ENCODE assay signal across 8 cellular contexts in the genomic region with DNA sequence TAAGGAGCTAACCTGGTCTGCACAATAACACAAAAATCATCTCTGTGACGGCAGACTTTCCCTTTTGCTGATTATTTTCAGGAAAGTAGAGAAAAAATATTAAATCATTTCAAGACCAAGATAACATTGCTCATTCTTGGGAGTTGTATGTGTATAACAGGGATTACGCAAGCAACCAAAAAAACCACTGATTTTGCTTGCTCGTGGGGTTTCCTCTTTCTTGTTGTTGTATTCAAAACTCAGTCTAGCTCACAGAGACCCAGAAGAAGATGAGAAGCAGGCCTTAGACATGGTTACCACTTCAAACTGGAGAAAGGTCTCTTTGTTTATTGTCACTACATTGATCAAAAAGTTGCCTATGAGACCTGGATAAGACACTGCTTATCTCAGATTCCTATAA. TPM values are rescaled to one million over a fixed set of nuclear protein-coding genes. Genes with fewer than 3 reads are reported as not detected.
DNase-seq lines count a peak whose midpoint lies in the region; ATAC-seq and TF ChIP-seq lines count a peak whose summit lies in the region.

No MANE protein-coding gene starts in this region.

- TF ChIP-seq CTCF in neural progenitor cell (IDR thresholded peaks at IDR 0.05), result no peak

- H3K9ac ChIP-seq in neural progenitor cell, result no peak overlapping the region

- H3K4me3 ChIP-seq in neural progenitor cell, result no peak overlapping the region

- ATAC-seq in GM18907 (IDR thresholded peaks at IDR 0.05; ENCODE audit: unreplicated experiment) (peak; percentile 34), HG03460 (IDR thresholded peaks at IDR 0.05; ENCODE audit: unreplicated experiment) (peak; percentile 26), sciatic nerve (peak; percentile 25), GM18502 (IDR thresholded peaks at IDR 0.05; ENCODE audit: poor library complexity, unreplicated experiment) (no peak)
- ATAC-seq in activated naive CD8-positive, alpha-beta T cell treated with anti-CD3 and anti-CD28 coated beads, Interleukin-2, amount 50 U/mL, for 24 hours, result peak; percentile 38

- no peak for DNase-seq in activated naive CD8-positive, alpha-beta T cell treated with anti-CD3 and anti-CD28 coated beads, Interleukin-2, amount 50 U/mL, for 24 hours
- DNase-seq in sciatic nerve (ENCODE audit: low spot score) (no peak), neural progenitor cell (ENCODE audit: low spot score) (no peak), retina (no peak), C1 segment of cervical spinal cord (lab: John Stamatoyannopoulos, UW) (no peak)

- no peaks in the 10 kb centered on the region for H3K36me3 ChIP-seq in neural progenitor cell

- H3K4me2 ChIP-seq in neural progenitor cell, result no peak overlapping the region

- no peaks in the 10 kb centered on the region for H3K9me3 ChIP-seq in neural progenitor cell (ENCODE audit: low read depth)

- H3K27ac Mint-ChIP-seq in activated naive CD8-positive, alpha-beta T cell treated with anti-CD3 and anti-CD28 coated beads, Interleukin-2, amount 50 U/mL, for 24 hours, result peak overlapping the region; percentile 79
- no peak overlapping the region for H3K27ac Mint-ChIP-seq in neural progenitor cell

- H3K79me2 ChIP-seq in neural progenitor cell (ENCODE audit: low read depth), result no peaks in the 10 kb centered on the region

- H3K4me3 Mint-ChIP-seq in activated naive CD8-positive, alpha-beta T cell treated with anti-CD3 and anti-CD28 coated beads, Interleukin-2, amount 50 U/mL, for 24 hours, result no peak overlapping the region
- no peak overlapping the region for H3K4me3 Mint-ChIP-seq in neural progenitor cell

- no peak overlapping the region for H3K27ac ChIP-seq in neural progenitor cell

- intact Hi-C loops in sciatic nerve (cut with DNase I), result no loop called here

- H4K20me1 ChIP-seq in neural progenitor cell (ENCODE audit: low read depth), result no peaks in the 10 kb centered on the region

- no peaks in the 10 kb centered on the region for H3F3A ChIP-seq in neural progenitor cell (ENCODE audit: low read depth)

- H3K9me3 Mint-ChIP-seq in activated naive CD8-positive, alpha-beta T cell treated with anti-CD3 and anti-CD28 coated beads, Interleukin-2, amount 50 U/mL, for 24 hours, result no peaks in the 10 kb centered on the region
- H3K9me3 Mint-ChIP-seq in neural progenitor cell, result no peaks in the 10 kb centered on the region

- H2AFZ ChIP-seq in neural progenitor cell (replicated peaks), result no peak overlapping the region

- no peaks in the 10 kb centered on the region for H3K36me3 Mint-ChIP-seq in activated naive CD8-positive, alpha-beta T cell treated with anti-CD3 and anti-CD28 coated beads, Interleukin-2, amount 50 U/mL, for 24 hours (ENCODE audit: low read depth)
- H3K36me3 Mint-ChIP-seq in neural progenitor cell, result no peaks in the 10 kb centered on the region

- no peaks in the 10 kb centered on the region for H3K4me1 ChIP-seq in neural progenitor cell

- no peaks in the 10 kb centered on the region for H3K27me3 ChIP-seq in neural progenitor cell

- peaks cover 79% of the 10 kb centered on the region for H3K4me1 Mint-ChIP-seq in activated naive CD8-positive, alpha-beta T cell treated with anti-CD3 and anti-CD28 coated beads, Interleukin-2, amount 50 U/mL, for 24 hours
- H3K4me1 Mint-ChIP-seq in neural progenitor cell, result peaks cover 14% of the 10 kb centered on the region

- H3K27me3 Mint-ChIP-seq in activated naive CD8-positive, alpha-beta T cell treated with anti-CD3 and anti-CD28 coated beads, Interleukin-2, amount 50 U/mL, for 24 hours, result peaks cover 5% of the 10 kb centered on the region
- H3K27me3 Mint-ChIP-seq in neural progenitor cell (ENCODE audit: insufficient read depth, low read depth), result peaks cover 4% of the 10 kb centered on the region

RNA-seq across cellular contexts. Expression of gene GLIPR1, which starts 2.2 kb away (rescaled TPM):
- total RNA-seq in sciatic nerve (29.8 TPM), neural progenitor cell (ENCODE audit: low replicate concordance) (0.03 and 0.04 TPM in 2 replicates)

RNA-seq across cellular contexts. Expression of gene KRR1, which starts 33.0 kb away (rescaled TPM):
- 58.6 TPM for total RNA-seq in sciatic nerve
- 39.4 and 70.0 TPM in 2 replicates for total RNA-seq in neural progenitor cell (ENCODE audit: low replicate concordance)

Comparison
In these comparisons a context has a peak if more than half of its experiments do, and no peak if none do; other contexts are left out.
1. RNA of gene GLIPR1, which starts 2.2 kb away (total RNA-seq): 29.8 TPM in sciatic nerve (single experiment); 0.03 to 0.04 TPM in neural progenitor cell; every median in the first group is over 10 times any median in the second.